ENCODE assay signal across 19 cellular contexts in genomic region chr12:96150442-96150841, GRCh38. TPM values are rescaled to one million over a fixed set of nuclear protein-coding genes. Genes with fewer than 3 reads are reported as not detected.
DNase-seq lines count a peak whose midpoint lies in the region; ATAC-seq and TF ChIP-seq lines count a peak whose summit lies in the region.
"Had no signal": no experiment of that assay in that cellular context is flagged by ENCODE, and none has a peak within 500 bp of the region (broad histone marks: within the 10 kb centered on the region; RNA-seq: fewer than 3 reads in every experiment).

No MANE protein-coding gene starts in this region.

- peaks cover 33% of the 10 kb centered on the region for H3K4me1 Mint-ChIP-seq in endothelial cell (ENCODE audit: unreplicated experiment)

- no peaks in the 10 kb centered on the region for H3K27me3 Mint-ChIP-seq in endothelial cell (ENCODE audit: unreplicated experiment)

- peaks cover 6% of the 10 kb centered on the region for H3K36me3 Mint-ChIP-seq in endothelial cell (ENCODE audit: low read depth, unreplicated experiment)

- H3K36me3 ChIP-seq in HUES48 (ENCODE audit: control insufficient read depth, insufficient read depth, low read length) = no peaks in the 10 kb centered on the region
- H3K36me3 ChIP-seq: BE2C, HAP-1, Peyer's patch, SJCRH30 had no signal

- peak overlapping the region; percentile 30 for H3K27ac Mint-ChIP-seq in endothelial cell (ENCODE audit: unreplicated experiment)

- no peak overlapping the region for H3K4me3 Mint-ChIP-seq in endothelial cell (ENCODE audit: unreplicated experiment)

- no peak overlapping the region for H3K9ac ChIP-seq in HUES48 (ENCODE audit: low read depth, low read length)

- TF ChIP-seq CTCF in endothelial cell (IDR thresholded peaks at IDR 0.05; ENCODE audit: unreplicated experiment) = no peak

- H3K4me3 ChIP-seq in HUES48 (ENCODE audit: low read depth, low read length) = no peak overlapping the region
- H3K4me3 ChIP-seq: A549, HAP-1, Peyer's patch, SJCRH30 had no signal

- peak; percentile 14 for DNase-seq in ELF-1 (ENCODE audit: low read depth, low spot score)
- DNase-seq in NCI-H82 treated with DMSO at 0.1 percent for 48 hours (lab: John Stamatoyannopoulos, UW; ENCODE audit: unreplicated experiment) = peak; percentile 45
- no peak for DNase-seq in endothelial cell (ENCODE audit: low spot score)
- no peak for DNase-seq in anterior cingulate cortex (lab: John Stamatoyannopoulos, UW)
- no peak for DNase-seq in NCI-H748 (lab: John Stamatoyannopoulos, UW; ENCODE audit: unreplicated experiment)
- DNase-seq: BE2C, DMS53, GF-D8, KG1, NCI-H1105, NCI-H187, NCI-H446, NCI-H748 treated with DMSO at 0.1 percent for 48 hours, Peyer's patch, SJCRH30 had no signal

- H3K4me1 ChIP-seq in HUES48 (ENCODE audit: control insufficient read depth, insufficient read depth, low read length) = peaks cover 4% of the 10 kb centered on the region; the same call in 1 of the 2 replicates
- H3K4me1 ChIP-seq: A549, BE2C, HAP-1, Peyer's patch had no signal

- no peaks in the 10 kb centered on the region for H3K9me3 Mint-ChIP-seq in endothelial cell (ENCODE audit: unreplicated experiment)

- no peak for ATAC-seq in GM21717 (IDR thresholded peaks at IDR 0.05; ENCODE audit: unreplicated experiment)
- ATAC-seq: A549 had no signal

- H3K9me3 ChIP-seq in HUES48 (ENCODE audit: control insufficient read depth, insufficient read depth, low read length) = no peaks in the 10 kb centered on the region
- H3K9me3 ChIP-seq: A549, BE2C, HAP-1, Peyer's patch, SJCRH30 had no signal

- H3K27me3 ChIP-seq in HUES48 (ENCODE audit: control insufficient read depth, insufficient read depth, low read length) = no peaks in the 10 kb centered on the region
- H3K27me3 ChIP-seq: BE2C, Peyer's patch, SJCRH30 had no signal

- peak overlapping the region; percentile 40 for H3K27ac ChIP-seq in HUES48 (ENCODE audit: low read depth, low read length)
- H3K27ac ChIP-seq: A549, Peyer's patch, SJCRH30 had no signal

RNA-seq across cellular contexts. Expression of gene ELK3, which starts 43.7 kb away (rescaled TPM):
- total RNA-seq in endothelial cell (ENCODE audit: unreplicated experiment) = 294 TPM

Comparison
In these comparisons a context has a peak if more than half of its experiments do, and no peak if none do; other contexts are left out.
1. DNase-seq: peak in ELF-1 (single experiment) and NCI-H82 treated with DMSO at 0.1 percent for 48 hours (single experiment); none in endothelial cell (single experiment), anterior cingulate cortex (0 of 58) and NCI-H748 (single experiment).